ENCODE assay signal across 8 cellular contexts in the genomic region with DNA sequence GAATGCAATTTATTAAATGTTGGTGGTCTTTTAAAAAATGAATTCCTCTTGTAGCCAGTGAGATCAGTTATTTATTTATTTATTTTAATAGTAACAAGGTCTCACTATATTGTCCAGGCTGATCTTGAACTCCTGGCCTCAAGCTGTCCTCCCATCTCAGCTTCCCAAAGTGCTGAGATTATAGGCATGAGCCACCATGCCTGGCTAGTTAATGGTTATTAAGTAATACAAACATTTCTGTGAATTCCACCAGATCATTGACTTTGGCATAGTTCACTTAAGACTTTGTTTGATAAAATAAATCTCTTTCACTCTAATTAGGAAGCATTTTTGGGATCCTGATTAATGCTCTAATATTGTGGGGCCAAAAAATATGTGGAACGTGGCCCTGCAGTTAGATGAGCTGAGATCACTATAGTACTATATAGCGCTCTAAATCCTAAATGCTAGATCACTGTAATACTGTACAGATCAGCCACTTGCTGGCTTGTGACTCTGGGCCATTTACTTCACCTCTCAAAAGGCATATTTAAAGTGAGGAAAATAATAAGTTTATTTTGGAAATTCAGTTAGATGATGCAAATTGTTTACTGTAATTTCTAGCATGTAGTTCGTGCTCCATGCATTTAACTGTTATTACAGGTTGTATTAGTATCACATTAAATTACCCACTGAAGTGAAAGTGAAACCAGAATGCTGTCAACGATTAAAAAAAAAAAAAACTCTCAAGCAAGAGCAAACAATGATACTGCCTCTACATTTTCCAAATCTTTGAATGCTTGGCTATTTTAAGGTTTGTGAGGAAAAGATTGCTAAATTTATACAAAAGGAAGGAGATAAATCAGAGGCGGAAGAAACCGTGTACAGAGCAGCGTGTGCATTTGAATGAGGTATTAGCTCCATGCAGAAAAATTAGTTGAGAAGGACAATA. TPM values are rescaled to one million over a fixed set of nuclear protein-coding genes. Genes with fewer than 3 reads are reported as not detected.
A peak's percentile ranks its signal among the peaks of the same experiment; 100 is the strongest.
DNase-seq lines count a peak whose midpoint lies in the region; ATAC-seq, FAIRE-seq and TF ChIP-seq lines count a peak whose summit lies in the region.

No MANE protein-coding gene starts in this region.

- H3K4me2 ChIP-seq in BLaER1 treated with 17β-estradiol and CSF1 and Interleukin-3, amounts not matched to agents 10 nM and 100 nM: peak overlapping the region; percentile 59 to 86 (median 70)
- H3K4me2 ChIP-seq in Karpas-422 (ENCODE audit: low read depth, low read length, poor library complexity, severe bottlenecking): peak overlapping the region; percentile 74
- H3K4me2 ChIP-seq in K562 (ENCODE audit: insufficient read depth, low read length): peak overlapping the region; percentile 63

- H3K9me2 ChIP-seq in Karpas-422 (replicated peaks; ENCODE audit: insufficient read depth, low read length): no peaks in the 10 kb centered on the region

- intact Hi-C loops in K562 (cut with micrococcal nuclease): no loop called here

- H3K4me1 ChIP-seq in BLaER1 treated with 17β-estradiol and CSF1 and Interleukin-3, amounts not matched to agents 10 nM and 100 nM: peaks cover 9 to 27% (median 16%) of the 10 kb centered on the region in 10 experiments; a peak in 17 of 20 replicates
- H3K4me1 ChIP-seq in Karpas-422 (ENCODE audit: low read length) (peaks cover 10% of the 10 kb centered on the region), K562 (replicated peaks in 1 of 2; ENCODE audit: control insufficient read depth in 2 of 2, insufficient read depth in 2 of 2, low read length in 2 of 2) (peaks cover 0 to 2% of the 10 kb centered on the region in 2 experiments; a peak in 1 of 5 replicates), mononuclear cell (ENCODE audit: insufficient read depth, low read length) (peaks cover 12% of the 10 kb centered on the region)

- TF ChIP-seq POLR2A in K562 (conservative IDR thresholded peaks at IDR 0.05): no peak

- no peak for DNase-seq in Karpas-422
- no peak for DNase-seq in K562 (ENCODE audit: extremely low read depth in 1 of 4, low spot score in 3 of 4)
- no peak for DNase-seq in DMS153 (lab: John Stamatoyannopoulos, UW)
- no peak for DNase-seq in hepatic stellate cell (ENCODE audit: low spot score)
- DNase-seq in effector CD4-positive, alpha-beta T cell: no peak

- H3K9me3 ChIP-seq in BLaER1 treated with 17β-estradiol and CSF1 and Interleukin-3, amounts not matched to agents 10 nM and 100 nM (replicated peaks in 1 of 11): no peaks in the 10 kb centered on the region
- H3K9me3 ChIP-seq in Karpas-422 (ENCODE audit: low read length) (no peaks in the 10 kb centered on the region), K562 (replicated peaks; ENCODE audit: control insufficient read depth, insufficient read depth, low read depth, low read length) (no peaks in the 10 kb centered on the region), mononuclear cell (ENCODE audit: low read depth, low read length) (no peaks in the 10 kb centered on the region)

- H3K27ac ChIP-seq in BLaER1 treated with 17β-estradiol and CSF1 and Interleukin-3, amounts not matched to agents 10 nM and 100 nM: peak overlapping the region; percentile 4 to 69 (median 55); a peak in 18 of 22 replicates
- H3K27ac ChIP-seq in Karpas-422 (ENCODE audit: low read length) (no peak overlapping the region), K562 (ENCODE audit: extremely low read depth, low read depth, low read length) (peak overlapping the region; percentile 54)

- peaks cover 0 to 18% (median 0%) of the 10 kb centered on the region in 11 experiments; a peak in 4 of 22 replicates for H4K20me1 ChIP-seq in BLaER1 treated with 17β-estradiol and CSF1 and Interleukin-3, amounts not matched to agents 10 nM and 100 nM
- no peaks in the 10 kb centered on the region for H4K20me1 ChIP-seq in Karpas-422 (ENCODE audit: insufficient read depth, low read depth, low read length)
- no peaks in the 10 kb centered on the region for H4K20me1 ChIP-seq in K562 (replicated peaks; ENCODE audit: control insufficient read depth, insufficient read depth, low read length)

- no TSS peak for BruUV-seq in K562 (replicated peaks; lab: Mats Ljungman, UMichigan)

- POLR2A ChIA-PET in K562 (lab: Yijun Ruan, JAX): interaction anchor here (1.0 kb wide), 1 partner anchor 16 kb away, joined by 4 read pairs; a partner anchor contains a TSS

- TF ChIP-seq RAD21 in K562 (CRISPR knock-in tag; conservative IDR thresholded peaks at IDR 0.05 in 1 of 2, IDR thresholded peaks at IDR 0.05 in 1 of 2): no peak

- in situ Hi-C loops in K562 (cut with MboI): no loop called here

- H3K4me3 ChIP-seq in BLaER1 treated with 17β-estradiol and CSF1 and Interleukin-3, amounts not matched to agents 10 nM and 100 nM: peak overlapping the region; percentile 43 to 68 (median 56); a peak in 19 of 20 replicates
- H3K4me3 ChIP-seq in Karpas-422 (ENCODE audit: low read length): peak overlapping the region; percentile 65
- H3K4me3 ChIP-seq in K562: peak overlapping the region; percentile 40
- peak overlapping the region; percentile 50 for H3K4me3 ChIP-seq in mononuclear cell (ENCODE audit: low read length)

- CTCF ChIA-PET in K562 (lab: Yijun Ruan, JAX; ENCODE audit: low intra/inter-chr PET ratio): no interaction called here

- peak overlapping the region; percentile 87 for H2AFZ ChIP-seq in Karpas-422 (ENCODE audit: low read length)
- peak overlapping the region; percentile 81 for H2AFZ ChIP-seq in K562 (ENCODE audit: low read depth, low read length)

- peak; percentile 81 for ATAC-seq in K562
- ATAC-seq in GM19351 (IDR thresholded peaks at IDR 0.05; ENCODE audit: unreplicated experiment): no peak

- no peak for TF ChIP-seq EP300 in K562 (IDR thresholded peaks at IDR 0.05; ENCODE audit: low read length)

- H3K9me1 ChIP-seq in K562 (ENCODE audit: control insufficient read depth, insufficient read depth, low read length): no peaks in the 10 kb centered on the region

- H3K79me2 ChIP-seq in Karpas-422 (ENCODE audit: low read length) (no peaks in the 10 kb centered on the region), K562 (ENCODE audit: control insufficient read depth, insufficient read depth, low read length) (no peaks in the 10 kb centered on the region)

- peak overlapping the region; percentile 36 to 73 (median 67); a peak in 20 of 22 replicates for H3K9ac ChIP-seq in BLaER1 treated with 17β-estradiol and CSF1 and Interleukin-3, amounts not matched to agents 10 nM and 100 nM
- H3K9ac ChIP-seq in Karpas-422 (ENCODE audit: low read length) (peak overlapping the region; percentile 56), K562 (ENCODE audit: insufficient read depth in 1 of 2, low read depth in 2 of 2, low read length in 2 of 2) (peak overlapping the region in 1 of 2 experiments; percentile 68; a peak in 2 of 4 replicates)

- H3K36me3 ChIP-seq in BLaER1 treated with 17β-estradiol and CSF1 and Interleukin-3, amounts not matched to agents 10 nM and 100 nM: no peaks in the 10 kb centered on the region
- H3K36me3 ChIP-seq in Karpas-422 (ENCODE audit: insufficient read depth, low read length) (no peaks in the 10 kb centered on the region), K562 (ENCODE audit: control insufficient read depth, insufficient read depth, low read length) (no peaks in the 10 kb centered on the region)

- TF ChIP-seq CTCF in K562 (IDR thresholded peaks at IDR 0.05 in 2 of 3, conservative IDR thresholded peaks at IDR 0.05 in 1 of 3; ENCODE audit: insufficient read depth in 2 of 3, low read depth in 1 of 3, low read length in 3 of 3): no peak

- no peaks in the 10 kb centered on the region for H3K27me3 ChIP-seq in BLaER1 treated with 17β-estradiol and CSF1 and Interleukin-3, amounts not matched to agents 10 nM and 100 nM
- H3K27me3 ChIP-seq in Karpas-422 (ENCODE audit: low read length) (no peaks in the 10 kb centered on the region), K562 (ENCODE audit: control insufficient read depth in 2 of 2, insufficient read depth in 2 of 2, low read length in 2 of 2) (no peaks in the 10 kb centered on the region), mononuclear cell (ENCODE audit: insufficient read depth, low read length) (no peaks in the 10 kb centered on the region)

- WGBS in K562 (ENCODE audit: insufficient coverage, low coverage, missing lambda C conversion rate): 7% methylated on average over 7 of the region's 7 CpGs

- FAIRE-seq in K562 (lab: Jason Lieb, UNC): no peak

RNA-seq across cellular contexts. Expression of a gene that starts 15.9 kb away (rescaled TPM):
- total RNA-seq in Karpas-422 (2014; rRNA removed; shearing (Covaris generic); ENCODE audit: low replicate concordance): 68.5 and 91.9 TPM in 2 replicates
- total RNA-seq in K562 (2011; cell fraction: chromatin; rRNA removed; ENCODE audit: low replicate concordance): 0.76 TPM in 1 of 2 replicates, not detected in the other
- total RNA-seq in K562 (2011; cell fraction: nucleolus; rRNA removed): not detected in 2 replicates
- total RNA-seq in K562 (2011; cell fraction: nucleoplasm; rRNA removed): 1.2 TPM in 1 of 2 replicates, not detected in the other
- total RNA-seq in K562 (2014; rRNA removed) (0.20 and 0.41 TPM in 2 replicates), K562 (2014; rRNA removed; fragmentation: Illumina TruSeq; extraction: Trizol) (0.62 and 0.64 TPM in 2 replicates), K562 (2015; rRNA removed; fragmentation: Illumina TruSeq; extraction: Trizol) (0.11 and 0.29 TPM in 2 replicates), K562 (2021) (0.36 and 0.55 TPM in 2 replicates), mononuclear cell (53.3 TPM)
- polyA plus RNA-seq in K562 (2011; rRNA removed) (0.08 and 0.11 TPM in 2 replicates), K562 (2014; fragmentation: Illumina TruSeq; extraction: Trizol) (0.37 and 0.68 TPM in 2 replicates), K562 (2014; fragmentation: Nextera tagmentation; extraction: Ambion mirVana) (under 1 TPM; 0.10 to 0.34 TPM), K562 (2014; rRNA removed) (0.56 TPM in 1 of 2 replicates, not detected in the other)
- polyA plus RNA-seq in K562 (2011; cell fraction: cytosol; rRNA removed): 0.04 TPM in 1 of 2 replicates, not detected in the other
- polyA plus RNA-seq in K562 (2011; cell fraction: nucleus; rRNA removed): not detected in 2 replicates
- polyA plus RNA-seq in K562 (2012): 0.42 and 0.91 TPM in 2 replicates
- 0.67 TPM in 1 of 2 replicates, not detected in the other for polyA minus RNA-seq in K562 (2011; rRNA and poly(A)+ RNA removed)
- not detected in 2 replicates for polyA minus RNA-seq in K562 (2011; cell fraction: cytosol; rRNA and poly(A)+ RNA removed)
- polyA minus RNA-seq in K562 (2011; cell fraction: nucleus; rRNA and poly(A)+ RNA removed): not detected in 2 replicates

RNA-seq across cellular contexts. Expression of a gene that starts 22.1 kb away (rescaled TPM):
- total RNA-seq in Karpas-422 (2014; rRNA removed; shearing (Covaris generic); ENCODE audit: low replicate concordance): 0.61 and 1.3 TPM in 2 replicates
- not detected in 2 replicates for total RNA-seq in K562 (2011; cell fraction: chromatin; rRNA removed; ENCODE audit: low replicate concordance)
- total RNA-seq in K562 (2011; cell fraction: nucleolus; rRNA removed): not detected in 2 replicates
- total RNA-seq in K562 (2011; cell fraction: nucleoplasm; rRNA removed): not detected in 2 replicates
- total RNA-seq in K562 (2014; rRNA removed) (0.29 and 1.0 TPM in 2 replicates), K562 (2014; rRNA removed; fragmentation: Illumina TruSeq; extraction: Trizol) (0.15 TPM in 1 of 2 replicates, not detected in the other), K562 (2015; rRNA removed; fragmentation: Illumina TruSeq; extraction: Trizol) (0.22 and 0.30 TPM in 2 replicates), K562 (2021) (0.60 and 1.4 TPM in 2 replicates), mononuclear cell (1.8 TPM)
- polyA plus RNA-seq in K562 (2011; rRNA removed) (not detected in 2 replicates), K562 (2014; fragmentation: Illumina TruSeq; extraction: Trizol) (0.30 and 0.48 TPM in 2 replicates), K562 (2014; fragmentation: Nextera tagmentation; extraction: Ambion mirVana) (not detected), K562 (2014; rRNA removed) (0.46 TPM in 1 of 2 replicates, not detected in the other)
- polyA plus RNA-seq in K562 (2011; cell fraction: cytosol; rRNA removed): 0.03 TPM in 1 of 2 replicates, not detected in the other
- polyA plus RNA-seq in K562 (2011; cell fraction: nucleus; rRNA removed): not detected in 2 replicates
- polyA plus RNA-seq in K562 (2012): 0.74 and 1.1 TPM in 2 replicates
- polyA minus RNA-seq in K562 (2011; rRNA and poly(A)+ RNA removed): not detected in 2 replicates
- not detected in 2 replicates for polyA minus RNA-seq in K562 (2011; cell fraction: cytosol; rRNA and poly(A)+ RNA removed)
- polyA minus RNA-seq in K562 (2011; cell fraction: nucleus; rRNA and poly(A)+ RNA removed): 0.27 TPM in 1 of 2 replicates, not detected in the other

Comparison
In these comparisons a context has a peak if more than half of its experiments do, and no peak if none do; other contexts are left out.
1. RNA of a gene that starts 15.9 kb away (total RNA-seq): 68.5 to 91.9 TPM in Karpas-422 and 53.3 TPM in mononuclear cell (single experiment); 0.11 to 1.2 TPM in K562; every median in the first group is over 10 times any median in the second.
2. Peak in every context shown above with its lines, with median percentiles within 50 percentile points of each other: H3K4me2 ChIP-seq and H3K4me3 ChIP-seq.